Comparison of ENCODE assay signal across 8 cellular contexts in genomic region chr3:122794483-122794778, GRCh38. TPM values are rescaled to one million over a fixed set of nuclear protein-coding genes. Genes with fewer than 3 reads are reported as not detected.
DNase-seq lines count a peak whose midpoint lies in the region; ATAC-seq and TF ChIP-seq lines count a peak whose summit lies in the region.

No MANE protein-coding gene starts in this region.

- no peaks in the 10 kb centered on the region for H3F3A ChIP-seq in DOHH2 (ENCODE audit: control insufficient read depth, insufficient read depth)

- H2AK5ac ChIP-seq in trophoblast cell (ENCODE audit: low read length) = no peak overlapping the region

- no peaks in the 10 kb centered on the region for H4K20me1 ChIP-seq in DOHH2 (ENCODE audit: control insufficient read depth, insufficient read depth, low read depth, low read length)

- H4K91ac ChIP-seq in trophoblast cell (ENCODE audit: low read depth, low read length) = no peak overlapping the region

- H3K4me1 ChIP-seq in DOHH2 (ENCODE audit: control insufficient read depth, low read length) (peaks cover 28% of the 10 kb centered on the region), esophagus squamous epithelium (peaks cover 4 to 88% (median 14%) of the 10 kb centered on the region in 3 donors), trophoblast cell (ENCODE audit: control insufficient read depth in 1 of 2, insufficient read depth in 2 of 2, low read length in 2 of 2) (peaks cover 0 to 8% of the 10 kb centered on the region in 2 experiments)

- H3K36me3 ChIP-seq in DOHH2 (ENCODE audit: control insufficient read depth, low read length) (no peaks in the 10 kb centered on the region), esophagus squamous epithelium (no peaks in the 10 kb centered on the region), trophoblast cell (ENCODE audit: control insufficient read depth in 1 of 2, insufficient read depth in 2 of 2, low read length in 2 of 2) (no peaks in the 10 kb centered on the region)

- peak overlapping the region; percentile 82 for H2BK5ac ChIP-seq in trophoblast cell (ENCODE audit: low read depth, low read length, poor library complexity)

- no peak overlapping the region for H3K18ac ChIP-seq in trophoblast cell (ENCODE audit: low read length)

- DNase-seq in RKO (ENCODE audit: low spot score) = peak; percentile 92
- DNase-seq in esophagus squamous epithelium (lab: John Stamatoyannopoulos, UW) = no peak
- DNase-seq in trophoblast cell = no peak
- DNase-seq in GM10266 (ENCODE audit: extremely low spot score) = no peak
- no peak for DNase-seq in NCI-H2196 treated with DMSO at 0.1 percent for 48 hours (lab: John Stamatoyannopoulos, UW; ENCODE audit: unreplicated experiment)
- no peak for DNase-seq in amygdala (lab: John Stamatoyannopoulos, UW)

- intact Hi-C loops in esophagus squamous epithelium (cut with DNase I) = loop anchor here (10.0 kb wide), 1 partner anchor 110 kb away; the partner anchor contains the start of gene PARP14

- no peaks in the 10 kb centered on the region for H3K9me3 ChIP-seq in DOHH2 (ENCODE audit: control insufficient read depth, insufficient read depth, low read length)
- H3K9me3 ChIP-seq in esophagus squamous epithelium = no peaks in the 10 kb centered on the region
- H3K9me3 ChIP-seq in trophoblast cell (ENCODE audit: insufficient read depth, low read depth, low read length) = peaks cover 1% of the 10 kb centered on the region

- TF ChIP-seq CTCF in DOHH2 (IDR thresholded peaks at IDR 0.05; ENCODE audit: low read depth, low read length, poor library complexity, severe bottlenecking) = no peak
- no peak for TF ChIP-seq CTCF in esophagus squamous epithelium (IDR thresholded peaks at IDR 0.05)
- no peak for TF ChIP-seq CTCF in GM10266 (IDR thresholded peaks at IDR 0.05; ENCODE audit: control insufficient read depth, insufficient read depth, low read depth, missing control alignments)

- peak overlapping the region; percentile 43 for H2AFZ ChIP-seq in trophoblast cell (ENCODE audit: insufficient read depth, low read length, poor library complexity)

- H3K4me2 ChIP-seq in DOHH2 (ENCODE audit: low read length) = peak overlapping the region; percentile 96
- H3K4me2 ChIP-seq in trophoblast cell (ENCODE audit: low read length) = peak overlapping the region; percentile 65

- WGBS in esophagus squamous epithelium, 2 donors = 0% methylated on average over 6 of the region's 6 CpGs
- WGBS in trophoblast cell (ENCODE audit: extremely low coverage, insufficient coverage, insufficient read length) = no CpG with 5 or more reads among the region's 6 CpGs

- H4K8ac ChIP-seq in trophoblast cell (ENCODE audit: low read depth, low read length) = peak overlapping the region; percentile 54

- peak overlapping the region; percentile 86 for H3K4me3 ChIP-seq in DOHH2 (ENCODE audit: low read length)
- peak overlapping the region; percentile 79 to 92 (median 82) for H3K4me3 ChIP-seq in esophagus squamous epithelium
- H3K4me3 ChIP-seq in trophoblast cell (ENCODE audit: low read depth, low read length) = peak overlapping the region; percentile 55

- H2BK12ac ChIP-seq in trophoblast cell (ENCODE audit: low read length) = peak overlapping the region; percentile 27

- no peak overlapping the region for H4K12ac ChIP-seq in trophoblast cell (ENCODE audit: low read depth, low read length)

- H3K9ac ChIP-seq in trophoblast cell (ENCODE audit: low read length) = no peak overlapping the region

- ATAC-seq in HG03039 (IDR thresholded peaks at IDR 0.05; ENCODE audit: unreplicated experiment) = no peak

- peaks cover 15% of the 10 kb centered on the region for H3K79me1 ChIP-seq in trophoblast cell (ENCODE audit: low read length)

- H3K4ac ChIP-seq in trophoblast cell (ENCODE audit: low read depth, low read length) = no peak overlapping the region

- no peak overlapping the region for H3K23ac ChIP-seq in trophoblast cell (ENCODE audit: low read length)

- H3K14ac ChIP-seq in trophoblast cell (ENCODE audit: low read length) = no peak overlapping the region

- no peaks in the 10 kb centered on the region for H3K9me2 ChIP-seq in DOHH2 (replicated peaks; ENCODE audit: control insufficient read depth, low read length)

- no peak for TF ChIP-seq POLR2A in esophagus squamous epithelium (IDR thresholded peaks at IDR 0.05)

- H3K27me3 ChIP-seq in DOHH2 (ENCODE audit: control insufficient read depth, low read length) (no peaks in the 10 kb centered on the region), esophagus squamous epithelium (no peaks in the 10 kb centered on the region), trophoblast cell (ENCODE audit: insufficient read depth, low read length) (no peaks in the 10 kb centered on the region)

- H3K79me2 ChIP-seq in DOHH2 (ENCODE audit: control insufficient read depth, low read length) (peaks cover 40% of the 10 kb centered on the region), trophoblast cell (ENCODE audit: control insufficient read depth, insufficient read depth, low read length, poor library complexity) (peaks cover 7% of the 10 kb centered on the region)

- no peak overlapping the region for H2BK120ac ChIP-seq in trophoblast cell (ENCODE audit: insufficient read depth, low read length, poor library complexity)

- H3K27ac ChIP-seq in DOHH2 (ENCODE audit: low read depth, low read length) (peak overlapping the region; percentile 62), esophagus squamous epithelium (peak overlapping the region; percentile 95 to 97 (median 96)), trophoblast cell (ENCODE audit: low read depth, low read length) (peak overlapping the region; percentile 62)

RNA-seq across cellular contexts. Expression of gene SLC49A4, which starts 0.4 kb away (rescaled TPM):
- 10 to 100 TPM; 12.2 to 21.4 (median 15.9) TPM for total RNA-seq in esophagus squamous epithelium
- 47.7 and 51.5 TPM in 2 replicates for polyA plus RNA-seq in trophoblast cell (2013)

RNA-seq across cellular contexts. Expression of gene HSPBAP1, which starts 0.8 kb away (rescaled TPM):
- total RNA-seq in esophagus squamous epithelium = 10 to 100 TPM in 1 of 4 donors, 1 to 10 TPM in 3; 3.4 to 13.9 (median 4.0) TPM
- 4.5 and 4.8 TPM in 2 replicates for polyA plus RNA-seq in trophoblast cell (2013)
